ENCODE assay signal across 8 cellular contexts in the genomic region with DNA sequence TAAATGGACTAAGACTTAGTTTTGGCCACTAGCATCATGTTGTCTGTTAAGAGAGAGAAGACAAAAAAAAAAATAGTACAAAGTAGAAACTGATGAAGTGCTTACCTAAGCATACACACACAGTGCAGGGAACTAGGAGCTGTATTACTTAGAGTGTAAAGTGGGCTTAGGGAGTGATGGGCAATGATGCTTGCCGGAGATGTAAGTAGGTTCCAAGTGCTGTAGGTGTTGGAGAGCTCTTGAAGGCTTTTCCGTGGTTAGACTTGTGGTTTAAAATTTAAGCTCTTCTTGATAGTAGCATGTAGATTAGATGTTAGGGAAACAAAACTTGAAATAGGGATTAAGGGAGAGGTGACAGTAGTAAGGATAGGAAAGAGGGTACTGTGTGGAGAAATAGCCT. TPM values are rescaled to one million over a fixed set of nuclear protein-coding genes. Genes with fewer than 3 reads are reported as not detected.
A peak's percentile ranks its signal among the peaks of the same experiment; 100 is the strongest.
DNase-seq lines count a peak whose midpoint lies in the region; ATAC-seq, FAIRE-seq and TF ChIP-seq lines count a peak whose summit lies in the region.

No MANE protein-coding gene starts in this region.

- H3K9me3 ChIP-seq in MG63: no peaks in the 10 kb centered on the region
- H3K9me3 ChIP-seq in kidney (ENCODE audit: control insufficient read depth in 1 of 2, low read length in 2 of 2): no peaks in the 10 kb centered on the region
- H3K9me3 ChIP-seq in upper lobe of right lung: no peaks in the 10 kb centered on the region

- H3K4me3 ChIP-seq in MG63 (peak overlapping the region; percentile 79), kidney (ENCODE audit: low read length in 2 of 2) (peak overlapping the region; percentile 81 to 87), upper lobe of right lung (peak overlapping the region; percentile 95), lower leg skin (ENCODE audit: low read depth, poor library complexity, severe bottlenecking) (no peak overlapping the region)

- H3K9ac ChIP-seq in kidney (ENCODE audit: low read length in 2 of 2): peak overlapping the region; percentile 8 to 22

- no peak for FAIRE-seq in kidney (lab: Jason Lieb, UNC)
- no peak for FAIRE-seq in urothelium cell line (lab: Jason Lieb, UNC)

- ATAC-seq in activated naive CD4-positive, alpha-beta T cell treated with anti-CD3 and anti-CD28 coated beads, Interleukin-2, amount 50 U/mL, for 72 hours: peak; percentile 17 to 18
- ATAC-seq in upper lobe of right lung (no peak), GM21526 (IDR thresholded peaks at IDR 0.05; ENCODE audit: low FRiP score, unreplicated experiment) (no peak)

- peak overlapping the region; percentile 0 to 99 for H3K27ac Mint-ChIP-seq in activated naive CD4-positive, alpha-beta T cell treated with anti-CD3 and anti-CD28 coated beads, Interleukin-2, amount 50 U/mL, for 72 hours

- peak; percentile 57 for DNase-seq in DMS 273 (lab: John Stamatoyannopoulos, UW; ENCODE audit: unreplicated experiment)
- no peak for DNase-seq in MG63
- DNase-seq in activated naive CD4-positive, alpha-beta T cell treated with anti-CD3 and anti-CD28 coated beads, Interleukin-2, amount 50 U/mL, for 72 hours (ENCODE audit: low spot score in 2 of 2): no peak
- DNase-seq in kidney: no peak
- no peak for DNase-seq in upper lobe of right lung
- DNase-seq in urothelium cell line (ENCODE audit: low spot score): no peak
- DNase-seq in lower leg skin (ENCODE audit: low spot score in 2 of 2): no peak

- H3K27ac ChIP-seq in kidney (ENCODE audit: low read depth in 2 of 2, low read length in 2 of 2): no peak overlapping the region
- H3K27ac ChIP-seq in upper lobe of right lung: no peak overlapping the region

- H3K4me1 ChIP-seq in kidney (ENCODE audit: control insufficient read depth in 1 of 2, insufficient read depth in 1 of 2, low read depth in 1 of 2, low read length in 2 of 2) (peaks cover 0 to 4% of the 10 kb centered on the region in 2 donors), upper lobe of right lung (peaks cover 21% of the 10 kb centered on the region)

- no peaks in the 10 kb centered on the region for H3K36me3 ChIP-seq in MG63
- H3K36me3 ChIP-seq in kidney (ENCODE audit: control insufficient read depth in 1 of 2, insufficient read depth in 2 of 2, low read length in 2 of 2): no peaks in the 10 kb centered on the region
- no peaks in the 10 kb centered on the region for H3K36me3 ChIP-seq in upper lobe of right lung

- TF ChIP-seq POLR2A in lower leg skin (IDR thresholded peaks at IDR 0.05): no peak

- TF ChIP-seq CTCF in kidney (IDR thresholded peaks at IDR 0.05; ENCODE audit: borderline replicate concordance, extremely low read depth, insufficient read depth) (no peak), upper lobe of right lung (IDR thresholded peaks at IDR 0.05) (no peak), lower leg skin (IDR thresholded peaks at IDR 0.05) (no peak)

- H3K27me3 ChIP-seq in MG63 (no peaks in the 10 kb centered on the region), upper lobe of right lung (no peaks in the 10 kb centered on the region)

- 17 to 19% methylated on average over 2 of the region's 2 CpGs for WGBS in lower leg skin, 2 donors

- peaks cover 19 to 26% of the 10 kb centered on the region in 2 donors for H3K36me3 Mint-ChIP-seq in activated naive CD4-positive, alpha-beta T cell treated with anti-CD3 and anti-CD28 coated beads, Interleukin-2, amount 50 U/mL, for 72 hours

- intact Hi-C loops in kidney (cut with DNase I) (no loop called here), upper lobe of right lung (cut with DNase I) (no loop called here), lower leg skin (cut with DNase I; ENCODE audit: low total_unique reads) (no loop called here)

- H3K9me3 Mint-ChIP-seq in activated naive CD4-positive, alpha-beta T cell treated with anti-CD3 and anti-CD28 coated beads, Interleukin-2, amount 50 U/mL, for 72 hours: peaks cover 0 to 10% of the 10 kb centered on the region in 2 donors

RNA-seq across cellular contexts. Expression of a gene that starts 34.7 kb away (rescaled TPM):
- total RNA-seq in MG63 (2014; rRNA removed; shearing (Covaris generic); ENCODE audit: low replicate concordance): 6.3 and 8.6 TPM in 2 replicates
- 10 to 100 TPM; 17.6 to 19.0 TPM for total RNA-seq in activated naive CD4-positive, alpha-beta T cell treated with anti-CD3 and anti-CD28 coated beads, Interleukin-2, amount 50 U/mL, for 72 hours
- total RNA-seq in kidney (65.6 TPM), upper lobe of right lung (33.8 TPM), lower leg skin (10 to 100 TPM; 14.0 to 19.5 (median 15.8) TPM)
- 63.2 TPM for polyA plus RNA-seq in kidney (ENCODE audit: insufficient read depth, low read depth, low replicate concordance)

Comparison
In these comparisons a context has a peak if more than half of its experiments do, and no peak if none do; other contexts are left out.
1. ATAC-seq: peak in activated naive CD4-positive, alpha-beta T cell treated with anti-CD3 and anti-CD28 coated beads, Interleukin-2, amount 50 U/mL, for 72 hours (2 of 2); none in upper lobe of right lung (single experiment) and GM21526 (single experiment).